ENCODE assay signal across 28 cellular contexts in genomic region chr1:243834130-243834529, GRCh38.
"Had no signal": no experiment of that assay in that cellular context is flagged by ENCODE, and none has a peak within 500 bp of the region (broad histone marks: within the 10 kb centered on the region; RNA-seq: fewer than 3 reads in every experiment).

No MANE protein-coding gene starts in this region.

- H3K27ac ChIP-seq: neural progenitor cell, ovary, parathyroid adenoma, psoas muscle, right lobe of liver, sigmoid colon, stomach, thoracic aorta, thyroid gland, transverse colon, upper lobe of right lung, uterus had no signal

- H3K27ac Mint-ChIP-seq: nephron; neural progenitor cell; progenitor cell of endocrine pancreas; stimulated activated effector memory CD8-positive, alpha-beta T cell treated with anti-CD3 and anti-CD28 coated beads, Interleukin-12 subunit alpha, Interleukin-12 subunit beta, amount 100 ng/mL, for 72 hours; stimulated activated naive B cell treated with anti-CD40 and anti-IgM and Interleukin-4, amounts not matched to agents 10 μg/mL and 1 μg/mL and 100 μg/mL, for 72 hours; stimulated activated naive CD8-positive, alpha-beta T cell treated with anti-CD3 and anti-CD28 coated beads, Interleukin-15, Interleukin-2, amounts not matched to agents 100 ng/mL and 50 ng/mL, for 24 hours; type B pancreatic cell had no signal

- H3K4me1 ChIP-seq: neural progenitor cell, parathyroid adenoma, psoas muscle, right lobe of liver, thyroid gland, transverse colon, upper lobe of right lung, uterus had no signal

- H3K27me3 Mint-ChIP-seq: progenitor cell of endocrine pancreas; stimulated activated naive B cell treated with anti-CD40 and anti-IgM and Interleukin-4, amounts not matched to agents 10 μg/mL and 1 μg/mL and 100 μg/mL, for 72 hours; stimulated activated naive CD8-positive, alpha-beta T cell treated with anti-CD3 and anti-CD28 coated beads, Interleukin-15, Interleukin-2, amounts not matched to agents 100 ng/mL and 50 ng/mL, for 24 hours; type B pancreatic cell had no signal

- H3K36me3 ChIP-seq: ovary, right lobe of liver, sigmoid colon, thoracic aorta, thyroid gland, transverse colon, upper lobe of right lung, uterus had no signal

- H3K4me1 Mint-ChIP-seq: nephron, neural progenitor cell had no signal

- ATAC-seq: natural killer cell; psoas muscle; right cardiac atrium; right lobe of liver; stimulated activated effector memory CD8-positive, alpha-beta T cell treated with anti-CD3 and anti-CD28 coated beads, Interleukin-12 subunit alpha, Interleukin-12 subunit beta, amount 100 ng/mL, for 72 hours; stimulated activated naive B cell treated with anti-CD40 and anti-IgM and Interleukin-4, amounts not matched to agents 10 μg/mL and 1 μg/mL and 100 μg/mL, for 72 hours; upper lobe of right lung had no signal

- FAIRE-seq: small intestine had no signal

- H3K9me3 Mint-ChIP-seq: type B pancreatic cell had no signal

- H3K4me3 Mint-ChIP-seq: natural killer cell; nephron; neural progenitor cell; stimulated activated effector memory CD8-positive, alpha-beta T cell treated with anti-CD3 and anti-CD28 coated beads, Interleukin-12 subunit alpha, Interleukin-12 subunit beta, amount 100 ng/mL, for 72 hours; stimulated activated naive B cell treated with anti-CD40 and anti-IgM and Interleukin-4, amounts not matched to agents 10 μg/mL and 1 μg/mL and 100 μg/mL, for 72 hours; stimulated activated naive CD8-positive, alpha-beta T cell treated with anti-CD3 and anti-CD28 coated beads, Interleukin-15, Interleukin-2, amounts not matched to agents 100 ng/mL and 50 ng/mL, for 24 hours; type B pancreatic cell had no signal

- H3K27me3 ChIP-seq: neural progenitor cell, ovary, right lobe of liver, sigmoid colon, stomach, thyroid gland, transverse colon, upper lobe of right lung, uterus had no signal

- H3K4me3 ChIP-seq: neural progenitor cell, ovary, psoas muscle, right lobe of liver, sigmoid colon, stomach, thoracic aorta, thyroid gland, transverse colon, upper lobe of right lung, uterus had no signal

- DNase-seq: natural killer cell; occipital lobe; ovary; posterior cingulate gyrus; psoas muscle; right cardiac atrium; right lobe of liver; sigmoid colon; small intestine; stimulated activated CD4-positive, alpha-beta T cell treated with anti-CD3 and anti-CD28 coated beads, Interleukin-15, amount 100 ng/mL, for 24 hours; stimulated activated CD4-positive, alpha-beta T cell treated with anti-CD3 and anti-CD28 coated beads, Interleukin-2, amount 100 ng/mL, for 24 hours; stimulated activated CD4-positive, alpha-beta T cell treated with anti-CD3 and anti-CD28 coated beads, Interleukin-2, amount 100 ng/mL, for 48 hours; stimulated activated CD4-positive, alpha-beta T cell treated with anti-CD3 and anti-CD28 coated beads, Interleukin-4, amount 100 ng/mL, for 24 hours; stimulated activated naive B cell treated with anti-CD40 and anti-IgM and Interleukin-4, amounts not matched to agents 10 μg/mL and 1 μg/mL and 100 μg/mL, for 72 hours; stimulated activated naive CD4-positive, alpha-beta T cell treated with Interleukin-2 at 50 U/mL for 16 hours; stomach; thyroid gland; transverse colon; upper lobe of right lung; uterus had no signal

- H3K9me3 ChIP-seq: ovary, psoas muscle, right lobe of liver, sigmoid colon, thyroid gland, transverse colon, upper lobe of right lung had no signal
